ENCODE assay signal across 17 cellular contexts in the genomic region with DNA sequence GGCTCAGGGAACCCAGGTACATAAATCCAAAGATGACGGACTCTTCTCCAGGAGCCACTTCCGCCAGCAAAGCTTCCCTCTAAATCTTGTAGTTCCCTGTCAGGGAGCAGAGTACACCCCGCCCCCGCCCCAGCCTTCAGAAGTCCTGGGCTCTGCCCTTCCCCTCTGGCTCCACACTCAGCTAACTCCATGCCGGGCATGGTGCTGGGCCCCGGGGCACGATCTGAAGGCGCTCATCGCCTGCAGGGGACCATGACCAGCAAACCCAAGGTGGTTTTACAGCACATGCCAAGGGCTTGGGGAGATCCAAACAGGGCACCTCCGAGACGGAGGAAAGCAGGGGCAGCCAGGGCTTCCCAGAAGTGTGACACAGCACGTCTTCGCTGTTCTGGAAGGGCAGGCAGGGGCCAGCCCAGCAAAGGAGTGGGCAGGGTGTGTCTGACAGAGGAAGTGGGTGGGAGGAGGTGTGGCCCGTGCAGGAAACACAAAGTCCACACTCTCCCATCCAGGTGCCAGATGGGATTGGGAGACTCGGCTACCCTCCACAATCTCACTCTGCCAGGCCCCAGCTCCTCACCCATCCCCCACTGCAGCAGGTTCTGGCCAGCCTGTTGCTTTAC. TPM values are rescaled to one million over a fixed set of nuclear protein-coding genes. Genes with fewer than 3 reads are reported as not detected.
A peak's percentile ranks its signal among the peaks of the same experiment; 100 is the strongest.
DNase-seq lines count a peak whose midpoint lies in the region; ATAC-seq, FAIRE-seq and TF ChIP-seq lines count a peak whose summit lies in the region.
"Had no signal": no experiment of that assay in that cellular context is flagged by ENCODE, and none has a peak within 500 bp of the region (broad histone marks: within the 10 kb centered on the region; RNA-seq: fewer than 3 reads in every experiment).

No MANE protein-coding gene starts in this region.

- intact Hi-C loops in mucosa of descending colon (cut with DNase I, micrococcal nuclease) (no loop called here), upper lobe of right lung (cut with DNase I) (no loop called here)

- H3K4me1 ChIP-seq in H1 (replicated peaks in 1 of 4; ENCODE audit: control insufficient read depth in 3 of 4, insufficient read depth in 4 of 4, low read length in 3 of 4) = peaks cover 0 to 9% (median 4%) of the 10 kb centered on the region in 4 experiments; a peak in 4 of 7 replicates
- H3K4me1 ChIP-seq in mucosa of descending colon (ENCODE audit: low read depth) = no peaks in the 10 kb centered on the region
- no peaks in the 10 kb centered on the region for H3K4me1 ChIP-seq in upper lobe of right lung

- no peak for TF ChIP-seq RAD21 in H1 (IDR thresholded peaks at IDR 0.05 in 1 of 2, conservative IDR thresholded peaks at IDR 0.05 in 1 of 2; ENCODE audit: low read depth in 2 of 2, low read length in 2 of 2)

- no peak for TF ChIP-seq EP300 in H1 (IDR thresholded peaks at IDR 0.05; ENCODE audit: borderline replicate concordance in 1 of 2, low read depth in 2 of 2, low read length in 2 of 2)

- no peak overlapping the region for H3K56ac ChIP-seq in H1 (replicated peaks; ENCODE audit: insufficient read length, low read depth, low read length)

- POLR2A ChIA-PET in H1 (lab: Charles Lee; ENCODE audit: partially characterized antibody) = no interaction called here

- H3K4ac ChIP-seq in H1 (replicated peaks; ENCODE audit: insufficient read length, low read depth, low read length) = no peak overlapping the region

- peak overlapping the region; percentile 45 for H4K8ac ChIP-seq in H1 (ENCODE audit: extremely low read depth, insufficient read depth, low read length)

- H3K9ac ChIP-seq in H1 (replicated peaks in 1 of 4; ENCODE audit: extremely low read depth in 1 of 4, low read depth in 3 of 4, low read length in 3 of 4) = no peak overlapping the region

- H3K79me2 ChIP-seq in H1 (ENCODE audit: control insufficient read depth in 1 of 2, insufficient read depth in 2 of 2, low read length in 2 of 2) = no peaks in the 10 kb centered on the region

- no peaks in the 10 kb centered on the region for H3K79me1 ChIP-seq in H1 (ENCODE audit: low read depth, low read length)

- H3K36me3 ChIP-seq in H1 (ENCODE audit: control insufficient read depth in 2 of 4, insufficient read depth in 4 of 4, low read length in 3 of 4) = no peaks in the 10 kb centered on the region
- H3K36me3 ChIP-seq in mucosa of descending colon (ENCODE audit: low read depth) = no peaks in the 10 kb centered on the region
- H3K36me3 ChIP-seq in upper lobe of right lung = no peaks in the 10 kb centered on the region

- peak overlapping the region; percentile 83 for H2BK20ac ChIP-seq in H1 (ENCODE audit: low read length)

- H4K20me1 ChIP-seq in H1 (replicated peaks in 1 of 2; ENCODE audit: control insufficient read depth in 1 of 2, insufficient read depth in 2 of 2, low read length in 2 of 2) = no peaks in the 10 kb centered on the region

- H3K9me3 ChIP-seq in H1 (ENCODE audit: insufficient read depth in 2 of 2, low read depth in 1 of 2, low read length in 1 of 2) = peaks cover 0 to 7% of the 10 kb centered on the region in 2 experiments; a peak in 1 of 4 replicates
- no peaks in the 10 kb centered on the region for H3K9me3 ChIP-seq in mucosa of descending colon
- no peaks in the 10 kb centered on the region for H3K9me3 ChIP-seq in upper lobe of right lung

- no peak for FAIRE-seq in H1 (lab: Jason Lieb, UNC)
- FAIRE-seq in GM12891 (lab: Jason Lieb, UNC) = no peak

- peaks cover 5% of the 10 kb centered on the region; the same call in 1 of the 2 replicates for H3K23me2 ChIP-seq in H1 (ENCODE audit: low read depth, low read length)

- CTCF ChIA-PET in H1 (lab: Charles Lee; ENCODE audit: partially characterized antibody) = no interaction called here

- no peak overlapping the region for H2AK5ac ChIP-seq in H1 (ENCODE audit: low read depth, low read length)

- WGBS in H1 (ENCODE audit: extremely low coverage in 1 of 2, insufficient coverage in 1 of 2, insufficient read length in 1 of 2, insufficient replicate concordance in 2 of 2, low coverage in 1 of 2, low lambda C conversion rate in 2 of 2, missing lambda C conversion rate in 1 of 2), 2 experiments = 80% methylated on average over 14 of the region's 15 CpGs; no CpG with 5 or more reads in 1 of the 2 experiments

- H3K4me3 ChIP-seq in H1 (ENCODE audit: extremely low read depth in 1 of 4, insufficient read depth in 2 of 4, low read depth in 3 of 4, low read length in 4 of 4) (peak overlapping the region in 1 of 4 experiments; percentile 8; a peak in 1 of 8 replicates), mucosa of descending colon (no peak overlapping the region), upper lobe of right lung (no peak overlapping the region)

- ATAC-seq in mucosa of descending colon (peak; percentile 97), upper lobe of right lung (peak; percentile 41)

- H3K23ac ChIP-seq in H1 (ENCODE audit: insufficient read length) = no peak overlapping the region

- H3K27me3 ChIP-seq in H1 (replicated peaks in 1 of 4; ENCODE audit: control insufficient read depth in 3 of 4, extremely low read depth in 1 of 4, insufficient read depth in 3 of 4, low read length in 3 of 4) = no peaks in the 10 kb centered on the region
- H3K27me3 ChIP-seq in upper lobe of right lung = no peaks in the 10 kb centered on the region

- peak overlapping the region; percentile 70 for H4K5ac ChIP-seq in H1 (ENCODE audit: insufficient read length, low read depth, low read length)

- peak overlapping the region; percentile 84; the same call in 1 of the 2 replicates for H2BK12ac ChIP-seq in H1 (ENCODE audit: low read depth, low read length)

- peak overlapping the region; percentile 67 for H2BK120ac ChIP-seq in H1 (replicated peaks; ENCODE audit: low read depth, low read length)

- H2BK15ac ChIP-seq in H1 (ENCODE audit: low read length) = peak overlapping the region; percentile 89; the same call in 1 of the 2 replicates

- no peak overlapping the region for H3K14ac ChIP-seq in H1 (ENCODE audit: insufficient read length)

- H3K27ac ChIP-seq in H1 (ENCODE audit: low read depth, low read length) = no peak overlapping the region
- no peak overlapping the region for H3K27ac ChIP-seq in upper lobe of right lung

- H2AFZ ChIP-seq in H1 (ENCODE audit: low read length) = peak overlapping the region; percentile 83

- TF ChIP-seq POLR2A in H1 (IDR thresholded peaks at IDR 0.05; ENCODE audit: control extremely low read depth in 1 of 2, low read depth in 2 of 2, low read length in 2 of 2) (no peak), GM12891 (IDR thresholded peaks at IDR 0.05; ENCODE audit: low read depth, low read length) (no peak)

- peak overlapping the region; percentile 16 to 26; a peak in 2 of 4 replicates for H3K4me2 ChIP-seq in H1 (ENCODE audit: insufficient read depth in 1 of 2, low read depth in 2 of 2, low read length in 2 of 2)

- H3K18ac ChIP-seq in H1 (ENCODE audit: extremely low read depth, low read length) = peak overlapping the region; percentile 73; the same call in 1 of the 2 replicates

- TF ChIP-seq CTCF in H1 (IDR thresholded peaks at IDR 0.05; ENCODE audit: control extremely low read depth in 1 of 3, insufficient read depth in 1 of 3, low read depth in 1 of 3, low read length in 3 of 3) (no peak), mucosa of descending colon (IDR thresholded peaks at IDR 0.05) (no peak), upper lobe of right lung (IDR thresholded peaks at IDR 0.05) (no peak)

- H2BK5ac ChIP-seq in H1 (ENCODE audit: low read depth, low read length) = peak overlapping the region; percentile 40; the same call in 1 of the 2 replicates

- DNase-seq in DMS 273 (lab: John Stamatoyannopoulos, UW; ENCODE audit: unreplicated experiment) = peak; percentile 13
- DNase-seq in DMS 273 treated with DMSO at 0.1 percent for 48 hours (lab: John Stamatoyannopoulos, UW) = no peak
- no peak for DNase-seq in H1 (ENCODE audit: low read depth in 1 of 2, low spot score in 2 of 2)
- peak; percentile 86 to 88 (median 87) for DNase-seq in mucosa of descending colon
- DNase-seq in upper lobe of right lung = no peak
- no peak for DNase-seq in GM12891 (ENCODE audit: insufficient read length, low spot score)
- no peak for DNase-seq in NCI-H1417 (lab: John Stamatoyannopoulos, UW)
- DNase-seq in stimulated activated naive CD4-positive, alpha-beta T cell (lab: John Stamatoyannopoulos, UW) = no peak
- DNase-seq: 8988T; activated CD4-positive, alpha-beta memory T cell treated with anti-CD3 and anti-CD28 coated beads, Interleukin-2, amount 10 ng/mL, durations not matched to agents 7 days and 5 days; CD4-positive, alpha-beta memory T cell; effector CD4-positive, alpha-beta T cell; foreskin fibroblast; NCI-H1092 treated with DMSO at 0.1 percent for 48 hours; trophoblast cell had no signal

- H4K91ac ChIP-seq in H1 (replicated peaks; ENCODE audit: insufficient read length, low read length) = peak overlapping the region; percentile 94

TF ChIP-seq in GM12891, 5 proteins besides CTCF, POLR2A, EP300 and RAD21 (continues in another document):
- TF ChIP-seq POLR2AphosphoS5 (IDR thresholded peaks at IDR 0.05; ENCODE audit: low read depth, low read length) (no peak), PAX5 (IDR thresholded peaks at IDR 0.05; ENCODE audit: insufficient read depth, low read length, severe bottlenecking) (no peak)

RNA-seq across cellular contexts. Expression of gene SLC22A2, which starts 41.6 kb away (rescaled TPM):
- total RNA-seq in H1 (2021; fragmentation: NEBNext Ultra II Directional; extraction: Animal tissue kit (Norgen Biotek cat#: 25700)) = 1.2 and 1.4 TPM in 2 replicates
- polyA plus RNA-seq in H1 (2011; rRNA removed) = 0.23 TPM in 1 of 2 replicates, not detected in the other
- 0.23 TPM for polyA plus RNA-seq in H1 (2011; cell fraction: cytosol; rRNA removed)
- 0.24 TPM for polyA plus RNA-seq in H1 (2011; cell fraction: nucleus; rRNA removed)
- 0.24 to 0.57 TPM (median 0.31 TPM) in 4 replicates for polyA plus RNA-seq in H1 (2012, experiment 1 of 2)
- not detected for polyA plus RNA-seq in H1 (2012, experiment 2 of 2)
- polyA plus RNA-seq in H1 (2013, experiment 1 of 2) = 0.75 TPM
- 0.75 TPM for polyA plus RNA-seq in H1 (2013, experiment 2 of 2)
- polyA minus RNA-seq in H1 (2011; rRNA and poly(A)+ RNA removed) = 0.28 and 1.2 TPM in 2 replicates
- not detected for polyA minus RNA-seq in H1 (2011; cell fraction: cytosol; rRNA and poly(A)+ RNA removed)
- polyA minus RNA-seq in H1 (2011; cell fraction: nucleus; rRNA and poly(A)+ RNA removed) = 0.40 TPM
- total RNA-seq in mucosa of descending colon (under 1 TPM in 1 of 3 donors, not detected in 2; 0.16 TPM), upper lobe of right lung (not detected)
- not detected for polyA plus RNA-seq in GM12891 (2012; ENCODE audit: low read depth, missing spikeins)
- total RNA-seq: activated CD4-positive, alpha-beta memory T cell treated with anti-CD3 and anti-CD28 coated beads, Interleukin-2, amount 10 ng/mL, durations not matched to agents 7 days and 5 days; activated T-helper 2 cell treated with anti-CD3 and anti-CD28 coated beads, Interferon-gamma antibody, Interleukin-2, Interleukin-4, amounts not matched to agents 10 μg/mL and 5 μg/mL and 100 μg/mL, durations not matched to agents 14 hours and 24 hours and 36 hours; CD4-positive, alpha-beta memory T cell; G401 had no signal
- polyA plus RNA-seq: CD4-positive, alpha-beta memory T cell had no signal

RNA-seq across cellular contexts. Expression of gene SLC22A3, which starts 48.0 kb away (rescaled TPM):
- 2.7 and 2.9 TPM in 2 replicates for total RNA-seq in H1 (2021; fragmentation: NEBNext Ultra II Directional; extraction: Animal tissue kit (Norgen Biotek cat#: 25700))
- 0.77 and 1.0 TPM in 2 replicates for polyA plus RNA-seq in H1 (2011; rRNA removed)
- 1.2 TPM for polyA plus RNA-seq in H1 (2011; cell fraction: cytosol; rRNA removed)
- 2.1 TPM for polyA plus RNA-seq in H1 (2011; cell fraction: nucleus; rRNA removed)
- 0.92 to 2.1 TPM (median 1.2 TPM) in 4 replicates for polyA plus RNA-seq in H1 (2012, experiment 1 of 2)
- polyA plus RNA-seq in H1 (2012, experiment 2 of 2) = 0.28 TPM
- polyA plus RNA-seq in H1 (2013, experiment 1 of 2) = 1.2 TPM
- 1.6 TPM for polyA plus RNA-seq in H1 (2013, experiment 2 of 2)
- polyA minus RNA-seq in H1 (2011; rRNA and poly(A)+ RNA removed) = 3.2 and 3.9 TPM in 2 replicates
- polyA minus RNA-seq in H1 (2011; cell fraction: cytosol; rRNA and poly(A)+ RNA removed) = 2.3 TPM
- polyA minus RNA-seq in H1 (2011; cell fraction: nucleus; rRNA and poly(A)+ RNA removed) = 2.3 TPM
- total RNA-seq in mucosa of descending colon (1 to 10 TPM; 1.4 to 7.3 (median 1.6) TPM), upper lobe of right lung (30.6 TPM)
- not detected for polyA plus RNA-seq in GM12891 (2012; ENCODE audit: low read depth, missing spikeins)
- total RNA-seq: activated CD4-positive, alpha-beta memory T cell treated with anti-CD3 and anti-CD28 coated beads, Interleukin-2, amount 10 ng/mL, durations not matched to agents 7 days and 5 days; activated T-helper 2 cell treated with anti-CD3 and anti-CD28 coated beads, Interferon-gamma antibody, Interleukin-2, Interleukin-4, amounts not matched to agents 10 μg/mL and 5 μg/mL and 100 μg/mL, durations not matched to agents 14 hours and 24 hours and 36 hours; CD4-positive, alpha-beta memory T cell; G401 had no signal

Comparison
In these comparisons a context has a peak if more than half of its experiments do, and no peak if none do; other contexts are left out.
1. DNase-seq: peak in DMS 273 (single experiment) and mucosa of descending colon (3 of 3); none in DMS 273 treated with DMSO at 0.1 percent for 48 hours (single experiment), H1 (0 of 2), upper lobe of right lung (single experiment), GM12891 (single experiment), NCI-H1417 (0 of 3) and stimulated activated naive CD4-positive, alpha-beta T cell (0 of 6).